In the genomic region with DNA sequence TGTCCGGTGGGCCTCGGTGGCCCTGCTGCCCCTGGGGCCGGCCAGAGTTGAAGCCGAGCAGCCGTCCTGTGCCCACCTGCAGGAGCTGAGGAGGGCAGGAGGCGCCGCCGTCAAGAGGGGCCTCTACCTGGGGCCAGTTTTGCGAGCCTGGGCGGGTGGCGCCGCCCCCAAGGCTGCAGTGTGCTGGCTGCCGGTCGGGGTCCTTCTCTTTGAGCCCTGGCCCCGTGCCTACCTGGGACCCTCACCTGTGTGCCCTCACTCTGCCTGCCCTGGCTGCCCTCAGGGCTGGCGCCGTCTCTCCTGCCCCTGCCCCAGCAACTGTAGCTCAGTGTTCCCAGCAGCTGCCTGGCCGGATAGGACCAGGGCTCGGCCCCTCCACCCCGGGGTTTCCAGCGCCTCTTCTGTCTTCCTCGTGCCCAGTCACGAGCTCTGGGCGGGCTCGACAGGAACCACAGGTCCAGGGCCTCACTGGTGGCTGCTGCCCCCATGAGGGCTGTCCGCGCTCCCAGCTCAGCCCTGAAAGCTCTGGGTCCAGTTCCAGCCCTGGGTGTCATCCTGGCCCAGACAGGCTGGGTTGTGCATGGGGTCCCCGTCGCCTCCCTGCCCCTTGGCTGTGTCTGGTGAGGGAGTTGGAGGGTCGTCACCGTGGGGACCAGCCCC, we compare ENCODE assay signal across 28 cellular contexts. TPM values are rescaled to one million over a fixed set of nuclear protein-coding genes. Genes with fewer than 3 reads are reported as not detected.
DNase-seq lines count a peak whose midpoint lies in the region; ATAC-seq and TF ChIP-seq lines count a peak whose summit lies in the region.
"Had no signal": no experiment of that assay in that cellular context is flagged by ENCODE, and none has a peak within 500 bp of the region (broad histone marks: within the 10 kb centered on the region; RNA-seq: fewer than 3 reads in every experiment).

No MANE protein-coding gene starts in this region.

- H3K27me3 ChIP-seq in neuronal stem cell (ENCODE audit: control insufficient read depth in 3 of 3, insufficient read depth in 3 of 3, low read depth in 1 of 3, low read length in 3 of 3): no peaks in the 10 kb centered on the region
- H3K27me3 ChIP-seq in Caco-2 (replicated peaks; ENCODE audit: control insufficient read depth, insufficient read depth, low read length): no peaks in the 10 kb centered on the region
- peaks cover 0 to 96% of the 10 kb centered on the region in 2 donors for H3K27me3 ChIP-seq in left lung
- H3K27me3 ChIP-seq: brain microvascular endothelial cell, hepatocyte had no signal

- no peak overlapping the region for H2AFZ ChIP-seq in neuronal stem cell (ENCODE audit: low read length)
- H2AFZ ChIP-seq: hepatocyte had no signal

- no peak overlapping the region for H3K9ac ChIP-seq in neuronal stem cell (ENCODE audit: low read depth, low read length, poor library complexity)

- DNase-seq in Ammon's horn (ENCODE audit: low spot score): peak; percentile 64
- DNase-seq in OCI-M1 (lab: John Stamatoyannopoulos, UW): peak; percentile 10
- DNase-seq in foreskin melanocyte: peak; percentile 52
- DNase-seq in neuronal stem cell (ENCODE audit: low spot score): no peak
- DNase-seq in Caco-2: no peak
- no peak for DNase-seq in amniotic stem cell (lab: John Stamatoyannopoulos, UW)
- DNase-seq in EL: no peak
- DNase-seq in left lung: no peak
- DNase-seq: activated CD4-positive, CD25-positive, alpha-beta regulatory T cell; activated CD8-positive, alpha-beta memory T cell treated with anti-CD3 and anti-CD28 coated beads, Interleukin-2, amount 10 ng/mL, durations not matched to agents 7 days and 5 days; activated naive CD4-positive, alpha-beta T cell treated with Interleukin-2 at 50 U/mL for 16 hours; activated T-cell treated with anti-CD3 and anti-CD28 coated beads, Interleukin-2, amount 50 U/mL, for 72 hours; brain microvascular endothelial cell; DMS79 treated with DMSO at 0.1 percent for 48 hours; effector memory CD4-positive, alpha-beta T cell; naive thymus-derived CD8-positive, alpha-beta T cell; NCI-H1105 treated with DMSO at 0.1 percent for 48 hours; NCI-H2029; NCI-H69; small intestine; stimulated activated CD4-positive, alpha-beta T cell treated with anti-CD3 and anti-CD28 coated beads, Interleukin-1b, Interleukin-23, amount 100 ng/mL, for 48 hours; T-helper 1 cell had no signal

- no peaks in the 10 kb centered on the region for H3K4me1 ChIP-seq in neuronal stem cell (ENCODE audit: control insufficient read depth in 2 of 2, insufficient read depth in 1 of 2, low read depth in 1 of 2, low read length in 2 of 2)
- H3K4me1 ChIP-seq in Caco-2: no peaks in the 10 kb centered on the region
- H3K4me1 ChIP-seq in left lung: no peaks in the 10 kb centered on the region

- no peak overlapping the region for H2BK120ac ChIP-seq in neuronal stem cell (ENCODE audit: low read depth, low read length)

- no CpG with 5 or more reads among the region's 31 CpGs for WGBS in neuronal stem cell (ENCODE audit: extremely low coverage in 2 of 2, insufficient read length in 2 of 2, insufficient replicate concordance in 1 of 2), 2 donors

- no peak overlapping the region for H3K27ac Mint-ChIP-seq in Caco-2 (ENCODE audit: unreplicated experiment)
- H3K27ac Mint-ChIP-seq: activated CD8-positive, alpha-beta memory T cell treated with anti-CD3 and anti-CD28 coated beads, Interleukin-2, amount 10 ng/mL, durations not matched to agents 7 days and 5 days; activated T-cell treated with anti-CD3 and anti-CD28 coated beads, Interleukin-2, amount 50 U/mL, for 72 hours; IgD-negative memory B cell; naive thymus-derived CD8-positive, alpha-beta T cell; type B pancreatic cell had no signal

- no peak overlapping the region for H3K4ac ChIP-seq in neuronal stem cell (ENCODE audit: low read length)

- CTCF ChIA-PET in Caco-2 (lab: Charles Lee): no interaction called here

- no TSS peak for BruUV-seq in Caco-2 (replicated peaks; lab: Mats Ljungman, UMichigan)

- peak overlapping the region; percentile 53 for H2BK5ac ChIP-seq in neuronal stem cell (ENCODE audit: low read length)

- no peaks in the 10 kb centered on the region for H3K4me1 Mint-ChIP-seq in Caco-2 (ENCODE audit: low read depth, unreplicated experiment)
- H3K4me1 Mint-ChIP-seq: activated CD8-positive, alpha-beta memory T cell treated with anti-CD3 and anti-CD28 coated beads, Interleukin-2, amount 10 ng/mL, durations not matched to agents 7 days and 5 days had no signal

- intact Hi-C loops in Caco-2 (cut with micrococcal nuclease; ENCODE audit: unreplicated experiment) (no loop called here), left lung (cut with DNase I) (no loop called here)

- no peak for TF ChIP-seq CTCF in Caco-2 (IDR thresholded peaks at IDR 0.05; ENCODE audit: insufficient read depth in 1 of 2, low read depth in 1 of 2, low read length in 1 of 2, severe bottlenecking in 1 of 2, unreplicated experiment in 1 of 2)
- no peak for TF ChIP-seq CTCF in left lung (IDR thresholded peaks at IDR 0.05)

- peaks cover 3% of the 10 kb centered on the region for H3K79me1 ChIP-seq in neuronal stem cell (ENCODE audit: low read depth, low read length)

- H3K27ac ChIP-seq in neuronal stem cell (replicated peaks; ENCODE audit: low read length): no peak overlapping the region
- no peak overlapping the region for H3K27ac ChIP-seq in left lung
- H3K27ac ChIP-seq: brain microvascular endothelial cell, hepatocyte, RWPE1 had no signal

- H3K18ac ChIP-seq in neuronal stem cell (ENCODE audit: low read length): peak overlapping the region; percentile 35

- H3K36me3 ChIP-seq in neuronal stem cell (replicated peaks in 1 of 2; ENCODE audit: control insufficient read depth in 2 of 2, insufficient read depth in 2 of 2, low read length in 2 of 2) (peaks cover 23 to 71% of the 10 kb centered on the region in 2 donors), Caco-2 (ENCODE audit: control insufficient read depth, insufficient read depth, low read length) (no peaks in the 10 kb centered on the region), left lung (no peaks in the 10 kb centered on the region)
- H3K36me3 ChIP-seq: brain microvascular endothelial cell had no signal

- ATAC-seq in left lung: no peak
- ATAC-seq: activated CD8-positive, alpha-beta memory T cell treated with anti-CD3 and anti-CD28 coated beads, Interleukin-2, amount 10 ng/mL, durations not matched to agents 7 days and 5 days; activated T-cell treated with anti-CD3 and anti-CD28 coated beads, Interleukin-2, amount 50 U/mL, for 72 hours; naive thymus-derived CD8-positive, alpha-beta T cell had no signal

- H4K91ac ChIP-seq in neuronal stem cell (ENCODE audit: low read depth, low read length, poor library complexity): no peak overlapping the region

- H3K9me3 Mint-ChIP-seq in Caco-2 (ENCODE audit: unreplicated experiment): no peaks in the 10 kb centered on the region
- H3K9me3 Mint-ChIP-seq: activated T-cell treated with anti-CD3 and anti-CD28 coated beads, Interleukin-2, amount 50 U/mL, for 72 hours; IgD-negative memory B cell; naive thymus-derived CD8-positive, alpha-beta T cell; type B pancreatic cell had no signal

- no peak overlapping the region for H4K8ac ChIP-seq in neuronal stem cell (ENCODE audit: low read depth, low read length)

- peak overlapping the region; percentile 17 for H3K14ac ChIP-seq in neuronal stem cell (ENCODE audit: low read length)

- H3K36me3 Mint-ChIP-seq in Caco-2 (ENCODE audit: insufficient read depth, unreplicated experiment): peaks cover 12% of the 10 kb centered on the region
- H3K36me3 Mint-ChIP-seq: activated CD8-positive, alpha-beta memory T cell treated with anti-CD3 and anti-CD28 coated beads, Interleukin-2, amount 10 ng/mL, durations not matched to agents 7 days and 5 days; IgD-negative memory B cell; naive thymus-derived CD8-positive, alpha-beta T cell; type B pancreatic cell had no signal

- no peak overlapping the region for H3K4me2 ChIP-seq in neuronal stem cell (ENCODE audit: insufficient read depth, low read length, poor library complexity, severe bottlenecking)
- H3K4me2 ChIP-seq: hepatocyte had no signal

- no peaks in the 10 kb centered on the region for H3K27me3 Mint-ChIP-seq in Caco-2 (ENCODE audit: insufficient read depth, unreplicated experiment)
- H3K27me3 Mint-ChIP-seq: activated CD8-positive, alpha-beta memory T cell treated with anti-CD3 and anti-CD28 coated beads, Interleukin-2, amount 10 ng/mL, durations not matched to agents 7 days and 5 days; type B pancreatic cell had no signal

- no peak overlapping the region for H2AK5ac ChIP-seq in neuronal stem cell (ENCODE audit: low read depth, low read length)

- H3K9me3 ChIP-seq in neuronal stem cell (replicated peaks in 1 of 2; ENCODE audit: control insufficient read depth in 2 of 2, insufficient read depth in 1 of 2, low read depth in 1 of 2, low read length in 2 of 2) (no peaks in the 10 kb centered on the region), Caco-2 (no peaks in the 10 kb centered on the region), left lung (no peaks in the 10 kb centered on the region)

- H3K4me3 ChIP-seq in neuronal stem cell (ENCODE audit: low read length in 2 of 2) (no peak overlapping the region), Caco-2 (ENCODE audit: low read depth, low read length) (no peak overlapping the region), left lung (no peak overlapping the region)
- H3K4me3 ChIP-seq: hepatocyte had no signal

- H3K23ac ChIP-seq in neuronal stem cell (ENCODE audit: low read depth, low read length, poor library complexity): peak overlapping the region; percentile 80

- POLR2A ChIA-PET in Caco-2 (lab: Charles Lee): no interaction called here

- H3K4me3 Mint-ChIP-seq in Caco-2 (ENCODE audit: unreplicated experiment): no peak overlapping the region
- H3K4me3 Mint-ChIP-seq: activated CD8-positive, alpha-beta memory T cell treated with anti-CD3 and anti-CD28 coated beads, Interleukin-2, amount 10 ng/mL, durations not matched to agents 7 days and 5 days; activated T-cell treated with anti-CD3 and anti-CD28 coated beads, Interleukin-2, amount 50 U/mL, for 72 hours; naive thymus-derived CD8-positive, alpha-beta T cell; type B pancreatic cell had no signal

- no peak overlapping the region for H2BK12ac ChIP-seq in neuronal stem cell (ENCODE audit: low read length)

- no peak overlapping the region for H2BK15ac ChIP-seq in neuronal stem cell (ENCODE audit: low read length)

RNA-seq across cellular contexts. Expression of gene MOB2, which starts 38.3 kb away (rescaled TPM):
- 11.1 TPM for polyA plus RNA-seq in neuronal stem cell (2013, experiment 1 of 2)
- 11.5 TPM for polyA plus RNA-seq in neuronal stem cell (2013, experiment 2 of 2)
- total RNA-seq in Caco-2 (2022) (29.6 and 32.7 TPM in 2 replicates), left lung (10 to 100 TPM; 38.6 to 41.3 TPM)

RNA-seq across cellular contexts. Expression of gene BRSK2, which starts 58.6 kb away (rescaled TPM):
- 24.4 TPM for polyA plus RNA-seq in neuronal stem cell (2013, experiment 1 of 2)
- polyA plus RNA-seq in neuronal stem cell (2013, experiment 2 of 2): 23.0 TPM
- total RNA-seq in Caco-2 (2022) (32.8 and 35.9 TPM in 2 replicates), left lung (under 1 TPM; 0.13 to 0.32 TPM)
- total RNA-seq: M059J had no signal
- polyA plus RNA-seq: IgD-negative memory B cell; liver; naive thymus-derived CD8-positive, alpha-beta T cell had no signal

Comparison
In these comparisons a context has a peak if more than half of its experiments do, and no peak if none do; other contexts are left out.
1. DNase-seq: peak in Ammon's horn (single experiment), OCI-M1 (single experiment) and foreskin melanocyte (single experiment); none in neuronal stem cell (single experiment), Caco-2 (0 of 2), amniotic stem cell (single experiment), EL (single experiment) and left lung (0 of 2).
2. RNA of gene BRSK2, which starts 58.6 kb away (total RNA-seq): 32.8 to 35.9 TPM in Caco-2; 0.13 to 0.32 TPM in left lung; every median in the first group is over 10 times any median in the second.